Comparison of ENCODE assay signal across 1 cellular context in the genomic region with DNA sequence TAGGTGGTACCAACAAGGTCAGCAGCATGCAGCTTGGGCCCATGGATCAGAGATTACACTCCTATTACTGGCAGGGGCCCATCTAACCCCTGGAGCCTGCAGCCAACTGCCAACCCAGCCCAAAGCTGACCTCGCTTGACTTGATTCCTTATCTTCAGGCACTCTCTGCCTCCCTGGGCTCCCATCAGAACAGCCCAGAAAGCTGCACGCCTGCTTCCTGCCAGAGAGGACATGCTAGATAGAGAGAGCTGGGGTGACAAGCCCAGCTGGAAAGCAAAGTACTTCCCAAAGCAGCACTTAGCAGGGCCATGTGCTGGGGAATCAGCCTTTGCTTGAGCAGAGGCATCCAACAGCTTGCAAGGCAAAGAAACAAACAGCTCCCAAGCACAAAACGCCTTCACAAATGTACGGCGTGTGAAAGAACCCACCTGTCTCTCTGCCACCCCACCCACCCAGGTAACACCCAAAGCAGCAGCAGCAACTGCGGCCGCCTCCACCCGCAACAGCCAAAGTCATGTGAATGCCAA.
TF ChIP-seq lines count a peak whose summit lies in the region.

No MANE protein-coding gene starts in this region.

TF ChIP-seq in K562, 482 proteins besides CTCF, POLR2A, EP300 and RAD21 (continued from another document and continues in another):
- TF ChIP-seq MEF2A (IDR thresholded peaks at IDR 0.05; ENCODE audit: control insufficient read depth, low read depth, low read length) (0 out of 2 replicates have a peak, but pooled peaks have one; percentile 44), E2F3 (CRISPR knock-in tag; IDR thresholded peaks at IDR 0.05) (no peak), ERF (CRISPR knock-in tag; IDR thresholded peaks at IDR 0.05) (0 out of 2 replicates have a peak, but pooled peaks have one; percentile 54), PREB (CRISPR knock-in tag; IDR thresholded peaks at IDR 0.05) (no peak), ZNF77 (CRISPR knock-in tag; IDR thresholded peaks at IDR 0.05) (no peak), MAFF (IDR thresholded peaks at IDR 0.05; ENCODE audit: low read length) (no peak), ZKSCAN3 (CRISPR knock-in tag; IDR thresholded peaks at IDR 0.05) (no peak), ZNF444 (CRISPR knock-in tag; IDR thresholded peaks at IDR 0.05) (no peak), FOSL1 (tag; conservative IDR thresholded peaks at IDR 0.05) (0 out of 2 replicates have a peak, but pooled peaks have one; percentile 31), SMAD4 (CRISPR knock-in tag; conservative IDR thresholded peaks at IDR 0.05) (peak; percentile 91), TSC22D4 (tag; IDR thresholded peaks at IDR 0.05) (no peak), ETS2 (tag; IDR thresholded peaks at IDR 0.05; ENCODE audit: borderline replicate concordance, poor library complexity, severe bottlenecking) (no peak), SMARCC2 (IDR thresholded peaks at IDR 0.05; ENCODE audit: low read depth) (peak; percentile 61; the same call in 1 of the 2 replicates), HMGN3 (IDR thresholded peaks at IDR 0.05; ENCODE audit: borderline replicate concordance, extremely low read depth, insufficient read length, low read depth, low read length) (no peak), KLF16 (IDR thresholded peaks at IDR 0.05) (peak; percentile 97), CXXC5 (CRISPR knock-in tag; IDR thresholded peaks at IDR 0.05) (peak; percentile 91), NFATC3 (IDR thresholded peaks at IDR 0.05) (no peak), ZNF592 (IDR thresholded peaks at IDR 0.05) (peak; percentile 96), FOXA3 (CRISPR knock-in tag; conservative IDR thresholded peaks at IDR 0.05 in 1 of 2, IDR thresholded peaks at IDR 0.05 in 1 of 2) (no peak), MAFK (IDR thresholded peaks at IDR 0.05; ENCODE audit: low read length) (no peak), BRF2 (IDR thresholded peaks at IDR 0.05; ENCODE audit: borderline replicate concordance, insufficient read depth, insufficient read length) (no peak), ZC3H11A (IDR thresholded peaks at IDR 0.05; ENCODE audit: low read depth, low read length) (no peak), ZNF24 (IDR thresholded peaks at IDR 0.05) (no peak), SREBF2 (CRISPR knock-in tag; IDR thresholded peaks at IDR 0.05) (no peak), STAT5A (IDR thresholded peaks at IDR 0.05; ENCODE audit: borderline replicate concordance, low read length) (peak; percentile 95), ZNF3 (CRISPR knock-in tag; IDR thresholded peaks at IDR 0.05) (no peak), HDAC3 (IDR thresholded peaks at IDR 0.05; ENCODE audit: borderline replicate concordance, partially characterized antibody) (peak; percentile 79), ZNF584 (CRISPR knock-in tag; IDR thresholded peaks at IDR 0.05; ENCODE audit: low read depth) (no peak), ARHGAP35 (IDR thresholded peaks at IDR 0.05; ENCODE audit: partially characterized antibody) (no peak), U2AF1 (optimal IDR thresholded peaks at IDR 0.05; ENCODE audit: low read depth, low read length) (no peak), MCM7 (IDR thresholded peaks at IDR 0.05) (no peak), JUND (IDR thresholded peaks at IDR 0.05; ENCODE audit: borderline replicate concordance, low read depth, low read length) (peak; percentile 68), JUND (tag; IDR thresholded peaks at IDR 0.05; ENCODE audit: borderline replicate concordance, low read depth, low read length) (peak; percentile 78; the same call in 2 of the 3 replicates), ESRRA (IDR thresholded peaks at IDR 0.05; ENCODE audit: borderline replicate concordance, low read depth) (0 out of 2 replicates have a peak, but pooled peaks have one; percentile 25), ZNF766 (CRISPR knock-in tag; conservative IDR thresholded peaks at IDR 0.05) (peak; percentile 87), POLR2B (IDR thresholded peaks at IDR 0.05; ENCODE audit: low read depth, partially characterized antibody) (no peak), RBM17 (IDR thresholded peaks at IDR 0.05; ENCODE audit: borderline replicate concordance, low read depth, low read length) (no peak), ILF3 (IDR thresholded peaks at IDR 0.05; ENCODE audit: borderline replicate concordance) (no peak), SRSF9 (IDR thresholded peaks at IDR 0.05; ENCODE audit: borderline replicate concordance, low read depth, low read length) (no peak), KDM2B (CRISPR knock-in tag; IDR thresholded peaks at IDR 0.05) (no peak), PPARD (CRISPR knock-in tag; IDR thresholded peaks at IDR 0.05) (no peak), LARP7 (IDR thresholded peaks at IDR 0.05) (no peak), NFRKB (IDR thresholded peaks at IDR 0.05; ENCODE audit: low read depth) (peak; percentile 65), GTF2F1 (IDR thresholded peaks at IDR 0.05; ENCODE audit: low read depth, low read length) (no peak), CREB3 (tag; conservative IDR thresholded peaks at IDR 0.05; ENCODE audit: low read depth) (peak; percentile 69)
- TF ChIP-seq, protein P1, sequence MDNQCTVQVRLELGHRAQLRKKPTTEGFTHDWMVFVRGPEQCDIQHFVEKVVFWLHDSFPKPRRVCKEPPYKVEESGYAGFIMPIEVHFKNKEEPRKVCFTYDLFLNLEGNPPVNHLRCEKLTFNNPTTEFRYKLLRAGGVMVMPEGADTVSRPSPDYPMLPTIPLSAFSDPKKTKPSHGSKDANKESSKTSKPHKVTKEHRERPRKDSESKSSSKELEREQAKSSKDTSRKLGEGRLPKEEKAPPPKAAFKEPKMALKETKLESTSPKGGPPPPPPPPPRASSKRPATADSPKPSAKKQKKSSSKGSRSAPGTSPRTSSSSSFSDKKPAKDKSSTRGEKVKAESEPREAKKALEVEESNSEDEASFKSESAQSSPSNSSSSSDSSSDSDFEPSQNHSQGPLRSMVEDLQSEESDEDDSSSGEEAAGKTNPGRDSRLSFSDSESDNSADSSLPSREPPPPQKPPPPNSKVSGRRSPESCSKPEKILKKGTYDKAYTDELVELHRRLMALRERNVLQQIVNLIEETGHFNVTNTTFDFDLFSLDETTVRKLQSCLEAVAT (IDR thresholded peaks at IDR 0.05) = no peak
- TF ChIP-seq, protein P2, sequence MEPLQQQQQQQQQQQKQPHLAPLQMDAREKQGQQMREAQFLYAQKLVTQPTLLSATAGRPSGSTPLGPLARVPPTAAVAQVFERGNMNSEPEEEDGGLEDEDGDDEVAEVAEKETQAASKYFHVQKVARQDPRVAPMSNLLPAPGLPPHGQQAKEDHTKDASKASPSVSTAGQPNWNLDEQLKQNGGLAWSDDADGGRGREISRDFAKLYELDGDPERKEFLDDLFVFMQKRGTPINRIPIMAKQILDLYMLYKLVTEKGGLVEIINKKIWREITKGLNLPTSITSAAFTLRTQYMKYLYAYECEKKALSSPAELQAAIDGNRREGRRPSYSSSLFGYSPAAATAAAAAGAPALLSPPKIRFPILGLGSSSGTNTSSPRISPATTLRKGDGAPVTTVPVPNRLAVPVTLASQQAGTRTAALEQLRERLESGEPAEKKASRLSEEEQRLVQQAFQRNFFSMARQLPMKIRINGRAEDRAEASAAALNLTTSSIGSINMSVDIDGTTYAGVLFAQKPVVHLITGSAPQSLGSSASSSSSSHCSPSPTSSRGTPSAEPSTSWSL (CRISPR knock-in tag; IDR thresholded peaks at IDR 0.05; ENCODE audit: borderline replicate concordance) = no peak
- TF ChIP-seq, protein P3, sequence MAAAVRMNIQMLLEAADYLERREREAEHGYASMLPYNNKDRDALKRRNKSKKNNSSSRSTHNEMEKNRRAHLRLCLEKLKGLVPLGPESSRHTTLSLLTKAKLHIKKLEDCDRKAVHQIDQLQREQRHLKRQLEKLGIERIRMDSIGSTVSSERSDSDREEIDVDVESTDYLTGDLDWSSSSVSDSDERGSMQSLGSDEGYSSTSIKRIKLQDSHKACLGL (CRISPR knock-in tag; IDR thresholded peaks at IDR 0.05; ENCODE audit: borderline replicate concordance, poor library complexity, severe bottlenecking) = no peak
- TF ChIP-seq, protein P4, sequence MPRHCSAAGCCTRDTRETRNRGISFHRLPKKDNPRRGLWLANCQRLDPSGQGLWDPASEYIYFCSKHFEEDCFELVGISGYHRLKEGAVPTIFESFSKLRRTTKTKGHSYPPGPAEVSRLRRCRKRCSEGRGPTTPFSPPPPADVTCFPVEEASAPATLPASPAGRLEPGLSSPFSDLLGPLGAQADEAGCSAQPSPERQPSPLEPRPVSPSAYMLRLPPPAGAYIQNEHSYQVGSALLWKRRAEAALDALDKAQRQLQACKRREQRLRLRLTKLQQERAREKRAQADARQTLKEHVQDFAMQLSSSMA (CRISPR knock-in tag; IDR thresholded peaks at IDR 0.05) = no peak
- TF ChIP-seq, protein P5, sequence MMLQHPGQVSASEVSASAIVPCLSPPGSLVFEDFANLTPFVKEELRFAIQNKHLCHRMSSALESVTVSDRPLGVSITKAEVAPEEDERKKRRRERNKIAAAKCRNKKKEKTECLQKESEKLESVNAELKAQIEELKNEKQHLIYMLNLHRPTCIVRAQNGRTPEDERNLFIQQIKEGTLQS (IDR thresholded peaks at IDR 0.05) = no peak
- TF ChIP-seq, protein P5 (CRISPR knock-in tag; conservative IDR thresholded peaks at IDR 0.05) = no peak
- TF ChIP-seq, protein P6, sequence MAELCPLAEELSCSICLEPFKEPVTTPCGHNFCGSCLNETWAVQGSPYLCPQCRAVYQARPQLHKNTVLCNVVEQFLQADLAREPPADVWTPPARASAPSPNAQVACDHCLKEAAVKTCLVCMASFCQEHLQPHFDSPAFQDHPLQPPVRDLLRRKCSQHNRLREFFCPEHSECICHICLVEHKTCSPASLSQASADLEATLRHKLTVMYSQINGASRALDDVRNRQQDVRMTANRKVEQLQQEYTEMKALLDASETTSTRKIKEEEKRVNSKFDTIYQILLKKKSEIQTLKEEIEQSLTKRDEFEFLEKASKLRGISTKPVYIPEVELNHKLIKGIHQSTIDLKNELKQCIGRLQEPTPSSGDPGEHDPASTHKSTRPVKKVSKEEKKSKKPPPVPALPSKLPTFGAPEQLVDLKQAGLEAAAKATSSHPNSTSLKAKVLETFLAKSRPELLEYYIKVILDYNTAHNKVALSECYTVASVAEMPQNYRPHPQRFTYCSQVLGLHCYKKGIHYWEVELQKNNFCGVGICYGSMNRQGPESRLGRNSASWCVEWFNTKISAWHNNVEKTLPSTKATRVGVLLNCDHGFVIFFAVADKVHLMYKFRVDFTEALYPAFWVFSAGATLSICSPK (IDR thresholded peaks at IDR 0.05; ENCODE audit: borderline replicate concordance) = no peak
